8 cellular contexts compared by ENCODE assay signal in the genomic region with DNA sequence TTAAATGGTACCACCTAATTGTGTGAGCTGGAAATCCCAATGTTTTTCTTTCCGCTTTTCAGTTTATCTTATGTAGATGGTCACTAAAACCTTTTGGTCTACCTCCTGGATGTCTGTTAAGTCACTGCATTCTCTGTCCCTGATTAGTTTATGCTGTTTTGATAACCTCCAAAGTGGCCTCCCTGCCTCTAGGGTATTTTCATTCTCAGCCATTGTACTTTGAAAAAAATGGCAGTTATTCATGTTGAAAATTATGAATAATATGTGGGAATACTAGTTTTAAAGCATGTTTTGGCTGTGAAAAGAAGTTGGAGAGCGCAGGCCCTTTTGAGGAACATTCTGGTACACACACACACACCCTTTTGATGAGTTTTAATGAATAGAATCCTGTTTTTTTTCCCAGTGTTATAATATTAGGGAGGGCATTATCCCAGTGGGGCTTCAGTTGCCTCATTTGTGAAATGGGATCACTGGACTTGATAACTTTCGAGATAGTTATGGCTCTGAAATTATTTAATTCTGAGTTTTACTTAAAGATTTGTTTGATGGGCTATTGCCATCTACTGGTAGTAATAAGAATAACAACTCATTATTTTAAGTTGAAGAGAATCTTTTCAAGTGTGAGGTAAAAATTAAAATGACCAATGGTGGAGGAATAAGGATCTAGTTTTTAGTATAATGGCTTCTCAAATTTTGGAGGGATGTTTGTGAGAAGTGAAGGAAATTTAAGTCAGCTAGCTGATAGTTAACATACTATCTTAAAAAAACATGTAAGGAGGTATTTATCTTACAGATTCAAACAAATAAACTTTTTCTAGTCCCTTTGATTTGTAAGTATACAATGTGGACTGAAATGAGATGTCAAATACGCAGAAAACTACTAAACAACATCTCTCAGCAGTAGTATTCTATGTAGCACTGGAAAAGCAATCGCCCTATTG. TPM values are rescaled to one million over a fixed set of nuclear protein-coding genes. Genes with fewer than 3 reads are reported as not detected.
A peak's percentile ranks its signal among the peaks of the same experiment; 100 is the strongest.
DNase-seq lines count a peak whose midpoint lies in the region; ATAC-seq and TF ChIP-seq lines count a peak whose summit lies in the region.

No MANE protein-coding gene starts in this region.

- intact Hi-C loops in aorta (cut with DNase I), result loop anchor here (2.0 to 5.0 kb wide), 3 partner anchors 56 to 231 kb away; partner anchors contain the start of gene RDX (in 1 of the 2)

- H3K4me1 Mint-ChIP-seq in CD8-positive, alpha-beta memory T cell, result peaks cover 54 to 79% (median 77%) of the 10 kb centered on the region in 3 donors
- H3K4me1 Mint-ChIP-seq in HFFc6 (ENCODE audit: low read depth), result peaks cover 42% of the 10 kb centered on the region

- H3K4me2 ChIP-seq in smooth muscle cell, result peak overlapping the region; percentile 93

- no peak overlapping the region for H2AFZ ChIP-seq in smooth muscle cell (ENCODE audit: low read depth)

- H3K9me3 ChIP-seq in CD8-positive, alpha-beta memory T cell (ENCODE audit: low read length), result no peaks in the 10 kb centered on the region
- H3K9me3 ChIP-seq in SK-N-MC (ENCODE audit: low read depth, low read length), result no peaks in the 10 kb centered on the region
- H3K9me3 ChIP-seq in smooth muscle cell (replicated peaks; ENCODE audit: low read depth), result no peaks in the 10 kb centered on the region
- no peaks in the 10 kb centered on the region for H3K9me3 ChIP-seq in aorta (ENCODE audit: control insufficient read depth, low read length)

- POLR2A ChIA-PET in CD8-positive, alpha-beta memory T cell (lab: Charles Lee), result interaction anchor here (0.9 kb wide), 1 partner anchor 15 kb away, joined by 4 read pairs; no protein-coding TSS in a partner anchor

- peak overlapping the region; percentile 4 to 65 (median 47) for H3K27ac Mint-ChIP-seq in CD8-positive, alpha-beta memory T cell
- peak overlapping the region; percentile 6; the same call in 1 of the 2 replicates for H3K27ac Mint-ChIP-seq in HFFc6

- H3K79me2 ChIP-seq in smooth muscle cell (ENCODE audit: low read depth), result peaks cover 78% of the 10 kb centered on the region

- no peak overlapping the region for H3K4me3 Mint-ChIP-seq in CD8-positive, alpha-beta memory T cell
- H3K4me3 Mint-ChIP-seq in HFFc6, result no peak overlapping the region; the same call in 1 of the 2 replicates

- peaks cover 0 to 31% (median 10%) of the 10 kb centered on the region in 3 donors for H3K36me3 Mint-ChIP-seq in CD8-positive, alpha-beta memory T cell
- peaks cover 2% of the 10 kb centered on the region; the same call in 1 of the 2 replicates for H3K36me3 Mint-ChIP-seq in HFFc6 (ENCODE audit: low read depth)

- ATAC-seq in foreskin keratinocyte (no peak), GM18873 (IDR thresholded peaks at IDR 0.05; ENCODE audit: low FRiP score, unreplicated experiment) (no peak), aorta (ENCODE audit: low FRiP score) (no peak)

- H3K27me3 ChIP-seq in CD8-positive, alpha-beta memory T cell (ENCODE audit: insufficient read depth, low read length, poor library complexity, severe bottlenecking), result no peaks in the 10 kb centered on the region
- H3K27me3 ChIP-seq in foreskin keratinocyte, result no peaks in the 10 kb centered on the region
- H3K27me3 ChIP-seq in smooth muscle cell (ENCODE audit: low read depth), result no peaks in the 10 kb centered on the region
- H3K27me3 ChIP-seq in aorta (ENCODE audit: control insufficient read depth in 1 of 2, insufficient read depth in 2 of 2, low read length in 1 of 2), result no peaks in the 10 kb centered on the region

- no peak overlapping the region for H3K27ac ChIP-seq in CD8-positive, alpha-beta memory T cell (ENCODE audit: low read depth, low read length)
- H3K27ac ChIP-seq in SK-N-MC (peak overlapping the region; percentile 93), foreskin keratinocyte (no peak overlapping the region), smooth muscle cell (ENCODE audit: low read depth) (peak overlapping the region; percentile 33), aorta (ENCODE audit: low read depth in 1 of 2, low read length in 2 of 2) (no peak overlapping the region)

- peak in 2 of 5 donors; percentile 29 to 47 for DNase-seq in CD8-positive, alpha-beta memory T cell
- DNase-seq in HFFc6, result no peak
- DNase-seq in SK-N-MC (ENCODE audit: low read depth, low spot score), result no peak
- no peak for DNase-seq in foreskin keratinocyte
- no peak for DNase-seq in smooth muscle cell (lab: John Stamatoyannopoulos, UW; ENCODE audit: unreplicated experiment)
- no peak for DNase-seq in NCI-H1930 (lab: John Stamatoyannopoulos, UW)
- no peak for DNase-seq in aorta

- TF ChIP-seq CTCF in HFFc6 (IDR thresholded peaks at IDR 0.05) (peak; percentile 85), foreskin keratinocyte (conservative IDR thresholded peaks at IDR 0.05) (peak; percentile 74), smooth muscle cell (IDR thresholded peaks at IDR 0.05; ENCODE audit: borderline replicate concordance, insufficient read depth, poor library complexity, severe bottlenecking) (peak; percentile 62)

- 67% methylated on average over 5 of the region's 5 CpGs for WGBS in smooth muscle cell (ENCODE audit: low lambda C conversion rate)
- WGBS in aorta, 2 donors, result 58% methylated on average over 5 of the region's 5 CpGs

- H3K27me3 Mint-ChIP-seq in CD8-positive, alpha-beta memory T cell, result no peaks in the 10 kb centered on the region
- H3K27me3 Mint-ChIP-seq in HFFc6 (ENCODE audit: insufficient read depth), result peaks cover 2% of the 10 kb centered on the region

- no peak overlapping the region for H3K4me3 ChIP-seq in CD8-positive, alpha-beta memory T cell (ENCODE audit: low read length)
- H3K4me3 ChIP-seq in SK-N-MC (peak overlapping the region; percentile 85), smooth muscle cell (no peak overlapping the region), aorta (ENCODE audit: low read length in 2 of 2) (no peak overlapping the region)

- H3F3A ChIP-seq in smooth muscle cell (ENCODE audit: low read depth), result peaks cover 8% of the 10 kb centered on the region

- peaks cover 55% of the 10 kb centered on the region for H4K20me1 ChIP-seq in smooth muscle cell (ENCODE audit: low read depth)

- CTCF ChIA-PET in CD8-positive, alpha-beta memory T cell (lab: Charles Lee), result interaction anchor here (1.0 to 4.6 kb wide), 12 partner anchors 8 to 1013 kb away, joined by 3 to 43 read pairs (median 5); no protein-coding TSS in a partner anchor

- H3K4me1 ChIP-seq in CD8-positive, alpha-beta memory T cell (ENCODE audit: insufficient read depth, low read length), result peaks cover 32% of the 10 kb centered on the region
- peaks cover 22% of the 10 kb centered on the region for H3K4me1 ChIP-seq in foreskin keratinocyte
- H3K4me1 ChIP-seq in smooth muscle cell (ENCODE audit: low read depth), result peaks cover 21% of the 10 kb centered on the region
- peaks cover 0 to 7% of the 10 kb centered on the region in 2 donors for H3K4me1 ChIP-seq in aorta (ENCODE audit: control insufficient read depth in 1 of 2, insufficient read depth in 2 of 2, low read length in 2 of 2)

- H3K36me3 ChIP-seq in CD8-positive, alpha-beta memory T cell (ENCODE audit: insufficient read depth, low read length), result no peaks in the 10 kb centered on the region
- H3K36me3 ChIP-seq in SK-N-MC (ENCODE audit: insufficient read depth, low read length) (peaks cover 21% of the 10 kb centered on the region), smooth muscle cell (ENCODE audit: low read depth) (no peaks in the 10 kb centered on the region), aorta (ENCODE audit: control insufficient read depth in 1 of 2, insufficient read depth in 2 of 2, low read length in 1 of 2) (peaks cover 0 to 4% of the 10 kb centered on the region in 2 donors)

- H3K9ac ChIP-seq in SK-N-MC (ENCODE audit: insufficient read length), result peak overlapping the region; percentile 84
- no peak overlapping the region for H3K9ac ChIP-seq in smooth muscle cell (ENCODE audit: low read depth)

- H3K9me3 Mint-ChIP-seq in CD8-positive, alpha-beta memory T cell, result no peaks in the 10 kb centered on the region
- H3K9me3 Mint-ChIP-seq in HFFc6, result no peaks in the 10 kb centered on the region

RNA-seq across cellular contexts. Expression of gene FDX1, which starts 3.9 kb away (rescaled TPM):
- total RNA-seq in CD8-positive, alpha-beta memory T cell, result 10 to 100 TPM; 13.8 to 14.4 TPM
- 19.0 TPM for polyA plus RNA-seq in CD8-positive, alpha-beta memory T cell
- total RNA-seq in HFFc6 (2021; fragmentation: NEBNext Ultra II Directional; extraction: Animal tissue kit (Norgen Biotek cat#: 25700)), result 10 to 100 TPM in 1 of 6 experiments, 1 to 10 TPM in 5; 7.3 to 10.3 (median 9.5) TPM
- total RNA-seq in foreskin keratinocyte (10.6 and 11.0 TPM in 2 replicates), smooth muscle cell (6.7 and 7.0 TPM in 2 replicates), aorta (1 to 10 TPM; 8.0 to 8.9 TPM)
- polyA plus RNA-seq in foreskin keratinocyte (8.7 and 10.0 TPM in 2 replicates), smooth muscle cell (8.5 and 10.0 TPM in 2 replicates), aorta (10 to 100 TPM in 1 of 2 donors, 1 to 10 TPM in 1; 6.4 to 15.5 TPM)

Comparison
In these comparisons a context has a peak if more than half of its experiments do, and no peak if none do; other contexts are left out.
1. H3K27ac ChIP-seq: peak in SK-N-MC (single experiment) and smooth muscle cell (single experiment); none in CD8-positive, alpha-beta memory T cell (single experiment), foreskin keratinocyte (single experiment) and aorta (0 of 2).
2. Peak in every context shown above with its lines, with median percentiles within 50 percentile points of each other: CTCF ChIP-seq.